Comparison of ENCODE assay signal across 12 cellular contexts in genomic region chr16:31344712-31345111, GRCh38. TPM values are rescaled to one million over a fixed set of nuclear protein-coding genes. Genes with fewer than 3 reads are reported as not detected.
DNase-seq lines count a peak whose midpoint lies in the region; ATAC-seq and TF ChIP-seq lines count a peak whose summit lies in the region.
"Had no signal": no experiment of that assay in that cellular context is flagged by ENCODE, and none has a peak within 500 bp of the region (broad histone marks: within the 10 kb centered on the region; RNA-seq: fewer than 3 reads in every experiment).

No MANE protein-coding gene starts in this region.

- no peak overlapping the region for H3K4me2 ChIP-seq in osteoblast (ENCODE audit: insufficient read depth, low read length)

- intact Hi-C loops in mucosa of descending colon (cut with DNase I, micrococcal nuclease) = no loop called here

- H3K4me1 ChIP-seq in osteoblast (ENCODE audit: insufficient read depth, low read length) (no peaks in the 10 kb centered on the region), mucosa of descending colon (ENCODE audit: low read depth) (no peaks in the 10 kb centered on the region)
- H3K4me1 ChIP-seq: parathyroid adenoma had no signal

- H3K4me3 ChIP-seq in osteoblast (ENCODE audit: insufficient read depth, low read length) (no peak overlapping the region), mucosa of descending colon (no peak overlapping the region)
- H3K4me3 ChIP-seq: SK-N-MC had no signal

- ATAC-seq in GM18861 (IDR thresholded peaks at IDR 0.05; ENCODE audit: unreplicated experiment) (peak; percentile 90), GM21423 (IDR thresholded peaks at IDR 0.05; ENCODE audit: unreplicated experiment) (peak; percentile 86), HG03342 (IDR thresholded peaks at IDR 0.05; ENCODE audit: unreplicated experiment) (peak; percentile 92), memory B cell (ENCODE audit: low read depth) (no peak), mucosa of descending colon (no peak)

- no peak for TF ChIP-seq CTCF in osteoblast (IDR thresholded peaks at IDR 0.05; ENCODE audit: extremely low read depth, low read depth, low read length)
- TF ChIP-seq CTCF in mucosa of descending colon (IDR thresholded peaks at IDR 0.05) = no peak

- H2AFZ ChIP-seq in osteoblast (ENCODE audit: low read length) = no peak overlapping the region
- H2AFZ ChIP-seq: parathyroid adenoma had no signal

- H3K79me2 ChIP-seq in osteoblast (ENCODE audit: insufficient read depth, low read length) = no peaks in the 10 kb centered on the region
- H3K79me2 ChIP-seq: parathyroid adenoma had no signal

- H3K27ac ChIP-seq in osteoblast (ENCODE audit: low read depth, low read length) = no peak overlapping the region
- H3K27ac ChIP-seq: parathyroid adenoma, SK-N-MC had no signal

- H3K27ac Mint-ChIP-seq in memory B cell = peak overlapping the region; percentile 79
- H3K27ac Mint-ChIP-seq: endodermal cell had no signal

- no peaks in the 10 kb centered on the region for H3K27me3 ChIP-seq in osteoblast (ENCODE audit: insufficient read depth, low read length)

- H3K9me3 Mint-ChIP-seq in memory B cell = no peaks in the 10 kb centered on the region

- no peaks in the 10 kb centered on the region for H4K20me1 ChIP-seq in osteoblast (ENCODE audit: insufficient read depth, low read length)

- H3K36me3 Mint-ChIP-seq in memory B cell = no peaks in the 10 kb centered on the region

- H3K9me3 ChIP-seq in osteoblast (ENCODE audit: low read depth, low read length) (no peaks in the 10 kb centered on the region), mucosa of descending colon (no peaks in the 10 kb centered on the region)

- no peaks in the 10 kb centered on the region for H3K36me3 ChIP-seq in osteoblast (ENCODE audit: insufficient read depth, low read length)
- H3K36me3 ChIP-seq in mucosa of descending colon (ENCODE audit: low read depth) = no peaks in the 10 kb centered on the region

- no peaks in the 10 kb centered on the region for H3K27me3 Mint-ChIP-seq in memory B cell

- peak overlapping the region; percentile 75 for H3K4me3 Mint-ChIP-seq in memory B cell
- H3K4me3 Mint-ChIP-seq: endodermal cell had no signal

- H3K4me1 Mint-ChIP-seq in memory B cell = peaks cover 36% of the 10 kb centered on the region
- H3K4me1 Mint-ChIP-seq: endodermal cell had no signal

- DNase-seq in memory B cell (ENCODE audit: low spot score in 2 of 2) (no peak), iPS-NIHi11 (ENCODE audit: low spot score) (no peak), UCSD-AML1 (lab: John Stamatoyannopoulos, UW; ENCODE audit: unreplicated experiment) (no peak), osteoblast (ENCODE audit: insufficient read length, low spot score, missing footprints) (no peak), mucosa of descending colon (no peak)
- DNase-seq: endodermal cell, NCI-H2081 had no signal

RNA-seq across cellular contexts. Expression of gene ITGAX, which starts 10.3 kb away (rescaled TPM):
- total RNA-seq in osteoblast (under 0.01 and 0.36 TPM in 2 replicates), mucosa of descending colon (1 to 10 TPM; 2.9 to 8.6 (median 3.5) TPM)

RNA-seq across cellular contexts. Expression of gene ITGAD, which starts 48.4 kb away (rescaled TPM):
- total RNA-seq in osteoblast (not detected in 2 replicates), mucosa of descending colon (under 1 TPM in 1 of 3 donors, not detected in 2; 0.41 TPM)
- total RNA-seq: endodermal cell had no signal

Comparison
In these comparisons a context has a peak if more than half of its experiments do, and no peak if none do; other contexts are left out.
1. ATAC-seq: peak in GM18861 (single experiment), GM21423 (single experiment) and HG03342 (single experiment); none in memory B cell (single experiment) and mucosa of descending colon (single experiment).